Comparison of ENCODE assay signal across 16 cellular contexts in the genomic region with DNA sequence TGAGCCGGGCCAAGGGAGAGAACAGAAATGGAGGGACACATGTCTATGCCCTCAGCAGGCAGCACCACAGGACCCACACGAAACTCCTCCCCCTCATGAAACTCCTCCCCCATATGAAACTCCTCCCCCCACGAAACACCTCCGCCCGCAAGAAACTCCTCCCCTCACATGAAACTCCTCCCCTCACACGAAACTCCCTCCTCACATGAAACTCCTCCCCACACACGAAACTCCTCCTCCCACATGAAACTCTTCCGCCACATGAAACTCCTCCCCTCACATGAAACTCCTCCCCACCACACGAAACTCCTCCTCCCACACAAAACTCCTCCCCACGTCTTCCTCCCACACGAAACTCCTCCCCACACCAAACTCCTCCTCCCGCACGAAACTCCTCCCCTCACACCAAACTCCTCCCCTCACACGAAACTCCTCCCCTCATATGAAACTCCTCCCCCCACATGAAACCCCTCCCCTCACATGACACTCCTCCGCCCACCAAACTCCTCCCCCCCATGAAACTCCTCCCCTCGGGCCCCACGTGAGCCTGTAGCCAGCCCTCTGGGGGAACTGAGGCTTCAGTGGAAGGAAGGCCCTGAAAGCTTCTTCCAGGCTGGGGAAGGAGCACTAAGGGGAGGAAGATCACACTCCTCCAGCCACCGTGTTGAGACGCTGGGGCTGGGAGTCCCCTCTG. TPM values are rescaled to one million over a fixed set of nuclear protein-coding genes. Genes with fewer than 3 reads are reported as not detected.
DNase-seq lines count a peak whose midpoint lies in the region; ATAC-seq, FAIRE-seq and TF ChIP-seq lines count a peak whose summit lies in the region.
"Had no signal": no experiment of that assay in that cellular context is flagged by ENCODE, and none has a peak within 500 bp of the region (broad histone marks: within the 10 kb centered on the region; RNA-seq: fewer than 3 reads in every experiment).

No MANE protein-coding gene starts in this region.

- H3K27me3 Mint-ChIP-seq in WTC11 (ENCODE audit: low read depth): no peaks in the 10 kb centered on the region

- H3K4me1 Mint-ChIP-seq in WTC11: peaks cover 3% of the 10 kb centered on the region
- H3K4me1 Mint-ChIP-seq: activated B cell treated with CpG ODN at 0.5 μM for 24 hours had no signal

- peak; percentile 10 for ATAC-seq in WTC11
- ATAC-seq in esophagus mucosa: no peak

- CTCF ChIA-PET in WTC11 (lab: Charles Lee): interaction anchor here (0.8 to 9.7 kb wide), 6 partner anchors 11 to 99 kb away, joined by 3 to 87 read pairs (median 25); a partner anchor contains a TSS

- no peak overlapping the region for H3K27ac Mint-ChIP-seq in WTC11
- H3K27ac Mint-ChIP-seq: activated B cell treated with CpG ODN at 0.5 μM for 24 hours had no signal

- no peak overlapping the region for H3K4me3 Mint-ChIP-seq in WTC11
- H3K4me3 Mint-ChIP-seq: activated B cell treated with CpG ODN at 0.5 μM for 24 hours had no signal

- no peak for TF ChIP-seq POLR2A in GM12892 (IDR thresholded peaks at IDR 0.05; ENCODE audit: low read depth, low read length)

- peak; percentile 8 for DNase-seq in stimulated activated CD4-positive, alpha-beta T cell treated with anti-CD3 and anti-CD28 coated beads, Interleukin-15, amount 100 ng/mL, for 24 hours
- DNase-seq in stimulated activated CD4-positive, alpha-beta T cell treated with anti-CD3 and anti-CD28 coated beads, Interleukin-1b, Interleukin-23, amount 100 ng/mL, for 48 hours: no peak
- DNase-seq in HuH-7 (ENCODE audit: low spot score) (peak; percentile 63), WTC11 (ENCODE audit: low spot score) (no peak), GM12892 (ENCODE audit: insufficient read length) (no peak), activated gamma-delta T cell (lab: John Stamatoyannopoulos, UW) (no peak)
- DNase-seq: activated B cell treated with CpG ODN at 0.5 μM for 24 hours; activated CD8-positive, alpha-beta memory T cell treated with anti-CD3 and anti-CD28 coated beads, Interleukin-2, amount 50 U/mL, for 48 hours; activated naive CD4-positive, alpha-beta T cell; NCI-H2081 treated with DMSO at 0.1 percent for 48 hours; PC-9; stimulated activated CD4-positive, alpha-beta T cell treated with anti-CD3 and anti-CD28 coated beads, Interleukin-4, amount 100 ng/mL, for 24 hours; stimulated activated CD8-positive, alpha-beta memory T cell treated with anti-CD3 and anti-CD28 coated beads, Interleukin-4, amount 100 ng/mL, for 48 hours had no signal

- no peak for FAIRE-seq in GM12892 (lab: Jason Lieb, UNC)
- FAIRE-seq: colon, frontal cortex had no signal

- no peaks in the 10 kb centered on the region for H3K9me3 Mint-ChIP-seq in WTC11
- H3K9me3 Mint-ChIP-seq: activated B cell treated with CpG ODN at 0.5 μM for 24 hours had no signal

- no peaks in the 10 kb centered on the region for H3K36me3 Mint-ChIP-seq in WTC11

- no peak for TF ChIP-seq CTCF in WTC11 (IDR thresholded peaks at IDR 0.05)

- POLR2A ChIA-PET in WTC11 (lab: Charles Lee): interaction anchor here (1.5 kb wide), 1 partner anchor 14 kb away, joined by 3 read pairs; no protein-coding TSS in a partner anchor

TF ChIP-seq in WTC11, 78 proteins besides CTCF, POLR2A, EP300 and RAD21:
- TF ChIP-seq ZNF263 (CRISPR knock-in tag; IDR thresholded peaks at IDR 0.05; ENCODE audit: low read depth): peak; percentile 47; the same call in 1 of the 2 replicates
- TF ChIP-seq, protein P1, sequence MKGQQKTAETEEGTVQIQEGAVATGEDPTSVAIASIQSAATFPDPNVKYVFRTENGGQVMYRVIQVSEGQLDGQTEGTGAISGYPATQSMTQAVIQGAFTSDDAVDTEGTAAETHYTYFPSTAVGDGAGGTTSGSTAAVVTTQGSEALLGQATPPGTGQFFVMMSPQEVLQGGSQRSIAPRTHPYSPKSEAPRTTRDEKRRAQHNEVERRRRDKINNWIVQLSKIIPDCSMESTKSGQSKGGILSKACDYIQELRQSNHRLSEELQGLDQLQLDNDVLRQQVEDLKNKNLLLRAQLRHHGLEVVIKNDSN (CRISPR knock-in tag; IDR thresholded peaks at IDR 0.05): no peak
TF ChIP-seq in WTC11: peak in this region for 1.

RNA-seq across cellular contexts. Expression of a gene that starts 15.2 kb away (rescaled TPM):
- total RNA-seq in WTC11 (2021) (19.8 to 21.8 TPM (median 20.7 TPM) in 3 replicates), esophagus mucosa (0.60 TPM)
- not detected for polyA plus RNA-seq in GM12892 (2012; ENCODE audit: missing spikeins)
- total RNA-seq: activated B cell treated with CpG ODN at 0.5 μM for 24 hours, PC-9 had no signal

Comparison
In these comparisons a context has a peak if more than half of its experiments do, and no peak if none do; other contexts are left out.
1. DNase-seq: peak in stimulated activated CD4-positive, alpha-beta T cell treated with anti-CD3 and anti-CD28 coated beads, Interleukin-15, amount 100 ng/mL, for 24 hours (single experiment) and HuH-7 (single experiment); none in stimulated activated CD4-positive, alpha-beta T cell treated with anti-CD3 and anti-CD28 coated beads, Interleukin-1b, Interleukin-23, amount 100 ng/mL, for 48 hours (single experiment), WTC11 (single experiment), GM12892 (single experiment) and activated gamma-delta T cell (single experiment).
2. RNA of a gene that starts 15.2 kb away (total RNA-seq): 19.8 to 21.8 TPM in WTC11; 0.60 TPM in esophagus mucosa (single experiment); every median in the first group is over 10 times any median in the second.